In the genomic region with DNA sequence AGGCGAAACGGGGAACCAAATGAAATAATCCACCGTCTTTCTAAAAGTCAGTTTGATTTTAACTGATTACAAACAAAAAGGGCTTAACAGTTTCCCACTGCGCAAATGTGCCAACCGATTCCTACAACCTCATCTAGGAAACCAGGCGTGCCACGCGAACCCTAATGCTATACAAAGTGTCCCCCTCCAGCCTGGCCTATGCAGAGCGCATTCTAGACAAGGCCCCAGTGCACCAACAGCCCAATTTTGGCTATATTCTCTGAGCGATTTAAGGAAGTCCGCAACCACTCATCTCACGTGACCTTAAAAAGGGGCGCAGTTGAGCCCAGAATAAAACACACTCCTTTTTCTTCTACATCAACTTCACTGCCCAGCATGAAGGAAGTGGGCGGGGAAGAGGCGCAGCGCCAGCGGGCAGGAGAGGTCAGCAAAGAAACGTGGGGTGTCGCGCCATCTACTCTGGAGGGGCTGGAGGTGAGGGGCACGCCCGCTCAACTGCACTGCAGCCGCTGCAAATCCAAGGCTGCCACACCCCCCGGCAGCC, we compare ENCODE assay signal across 8 cellular contexts.
DNase-seq lines count a peak whose midpoint lies in the region; ATAC-seq and TF ChIP-seq lines count a peak whose summit lies in the region.

No MANE protein-coding gene starts in this region.

- peak overlapping the region; percentile 99 for H3K4me3 ChIP-seq in RWPE2 (ENCODE audit: severe bottlenecking)

- ATAC-seq in GM19025 (IDR thresholded peaks at IDR 0.05; ENCODE audit: low read depth, unreplicated experiment) (peak; percentile 35), HG03135 (IDR thresholded peaks at IDR 0.05; ENCODE audit: unreplicated experiment) (peak; percentile 29), RWPE2 (ENCODE audit: low read depth) (peak; percentile 31)

- peaks cover 16% of the 10 kb centered on the region for H3K36me3 ChIP-seq in RWPE2 (ENCODE audit: low read depth)

- no peaks in the 10 kb centered on the region for H3K27me3 ChIP-seq in RWPE2 (ENCODE audit: insufficient read depth, poor library complexity, severe bottlenecking)

- peak; percentile 84 for DNase-seq in CD1c-positive myeloid dendritic cell (ENCODE audit: extremely low spot score)
- DNase-seq in RWPE2 (ENCODE audit: low spot score) = peak; percentile 69
- DNase-seq in cerebellar cortex (ENCODE audit: low spot score) = peak; percentile 55
- peak; percentile 57 for DNase-seq in kidney tubule cell (ENCODE audit: low spot score)
- DNase-seq in stimulated activated naive CD4-positive, alpha-beta T cell (lab: John Stamatoyannopoulos, UW) = peak in 4 of 6 experiments; percentile 37 to 79 (median 64)
- DNase-seq in HPDE6-E6E7 (ENCODE audit: extremely low spot score) = no peak

- H3K27ac ChIP-seq in RWPE2 (ENCODE audit: poor library complexity, severe bottlenecking) = peak overlapping the region; percentile 83

- TF ChIP-seq CTCF in RWPE2 (IDR thresholded peaks at IDR 0.05; ENCODE audit: poor library complexity, severe bottlenecking) = peak; percentile 23

- no peaks in the 10 kb centered on the region for H3K9me3 ChIP-seq in RWPE2 (ENCODE audit: severe bottlenecking)

- peaks cover 18% of the 10 kb centered on the region for H3K4me1 ChIP-seq in RWPE2 (ENCODE audit: insufficient read depth, poor library complexity, severe bottlenecking)
